In the genomic region with DNA sequence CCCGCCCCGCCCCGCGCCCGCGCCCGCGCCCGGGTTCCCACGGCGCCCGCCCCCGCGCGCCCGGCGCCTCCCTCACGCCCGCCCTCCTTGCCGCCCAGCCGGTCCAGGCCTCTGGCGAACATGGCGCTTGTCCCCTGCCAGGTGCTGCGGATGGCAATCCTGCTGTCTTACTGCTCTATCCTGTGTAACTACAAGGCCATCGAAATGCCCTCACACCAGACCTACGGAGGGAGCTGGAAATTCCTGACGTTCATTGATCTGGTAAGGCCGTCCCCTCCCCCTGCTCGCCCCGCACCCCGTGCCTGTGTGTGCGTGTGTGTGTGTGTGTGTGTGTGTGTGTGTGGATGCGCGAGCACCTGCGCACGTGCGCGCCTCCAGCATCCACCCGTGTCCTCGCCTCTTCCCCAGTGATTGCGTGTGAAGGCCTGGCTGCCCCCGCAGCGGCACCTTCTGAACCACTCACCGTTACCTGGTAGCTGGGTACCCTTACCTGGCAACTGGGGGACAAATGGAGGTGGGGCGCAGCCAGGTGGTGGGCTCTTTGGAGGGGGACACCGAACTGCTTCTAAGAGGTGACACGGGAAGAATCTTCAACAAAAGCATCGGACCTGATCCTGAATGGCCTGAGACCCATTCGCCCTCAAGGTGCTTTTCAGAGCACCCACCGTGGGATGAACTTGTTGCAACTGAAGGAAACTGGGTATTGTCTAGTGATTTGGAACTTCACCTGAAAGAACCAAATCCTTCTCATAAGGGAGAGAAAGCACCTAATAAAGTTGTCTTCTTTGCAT, we compare ENCODE assay signal across 1 cellular context.
TF ChIP-seq lines count a peak whose summit lies in the region.

AIG1 (plus strand) TSS at position 84 of the 791 bp plus-strand sequence; CDS start at position 121, 37 bp downstream.

TF ChIP-seq in HepG2, 621 proteins besides CTCF, POLR2A, EP300 and RAD21 (continued from another document and continues in another):
- TF ChIP-seq, protein P1, sequence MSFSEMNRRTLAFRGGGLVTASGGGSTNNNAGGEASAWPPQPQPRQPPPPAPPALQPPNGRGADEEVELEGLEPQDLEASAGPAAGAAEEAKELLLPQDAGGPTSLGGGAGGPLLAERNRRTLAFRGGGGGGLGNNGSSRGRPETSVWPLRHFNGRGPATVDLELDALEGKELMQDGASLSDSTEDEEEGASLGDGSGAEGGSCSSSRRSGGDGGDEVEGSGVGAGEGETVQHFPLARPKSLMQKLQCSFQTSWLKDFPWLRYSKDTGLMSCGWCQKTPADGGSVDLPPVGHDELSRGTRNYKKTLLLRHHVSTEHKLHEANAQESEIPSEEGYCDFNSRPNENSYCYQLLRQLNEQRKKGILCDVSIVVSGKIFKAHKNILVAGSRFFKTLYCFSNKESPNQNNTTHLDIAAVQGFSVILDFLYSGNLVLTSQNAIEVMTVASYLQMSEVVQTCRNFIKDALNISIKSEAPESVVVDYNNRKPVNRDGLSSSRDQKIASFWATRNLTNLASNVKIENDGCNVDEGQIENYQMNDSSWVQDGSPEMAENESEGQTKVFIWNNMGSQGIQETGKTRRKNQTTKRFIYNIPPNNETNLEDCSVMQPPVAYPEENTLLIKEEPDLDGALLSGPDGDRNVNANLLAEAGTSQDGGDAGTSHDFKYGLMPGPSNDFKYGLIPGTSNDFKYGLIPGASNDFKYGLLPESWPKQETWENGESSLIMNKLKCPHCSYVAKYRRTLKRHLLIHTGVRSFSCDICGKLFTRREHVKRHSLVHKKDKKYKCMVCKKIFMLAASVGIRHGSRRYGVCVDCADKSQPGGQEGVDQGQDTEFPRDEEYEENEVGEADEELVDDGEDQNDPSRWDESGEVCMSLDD (CRISPR knock-in tag; IDR thresholded peaks at IDR 0.05; ENCODE audit: borderline replicate concordance), result no peak
- TF ChIP-seq ZNF207 (IDR thresholded peaks at IDR 0.05; ENCODE audit: borderline replicate concordance) (no peak), MED8 (CRISPR knock-in tag; IDR thresholded peaks at IDR 0.05; ENCODE audit: insufficient replicate concordance) (peak; percentile 67), TRIM24 (CRISPR knock-in tag; IDR thresholded peaks at IDR 0.05) (no peak), MYPOP (CRISPR knock-in tag; IDR thresholded peaks at IDR 0.05) (peak; percentile 24; the same call in 1 of the 2 replicates), ZFY (CRISPR knock-in tag; IDR thresholded peaks at IDR 0.05) (peak; percentile 77), TGIF2 (CRISPR knock-in tag; IDR thresholded peaks at IDR 0.05) (peak; percentile 9; the same call in 1 of the 2 replicates), SALL1 (CRISPR knock-in tag; IDR thresholded peaks at IDR 0.05) (peak; percentile 7; the same call in 1 of the 2 replicates), RBM39 (IDR thresholded peaks at IDR 0.05; ENCODE audit: low read depth, low read length, poor library complexity, severe bottlenecking) (peak; percentile 49), ZNF441 (CRISPR knock-in tag; IDR thresholded peaks at IDR 0.05; ENCODE audit: borderline replicate concordance) (0 out of 2 replicates have a peak, but pooled peaks have one; percentile 36), ZNF670 (CRISPR knock-in tag; IDR thresholded peaks at IDR 0.05; ENCODE audit: borderline replicate concordance) (peak; percentile 67; the same call in 1 of the 2 replicates), U2AF1 (optimal IDR thresholded peaks at IDR 0.05; ENCODE audit: low read depth, low read length) (peak; percentile 55), KDM3A (CRISPR knock-in tag; IDR thresholded peaks at IDR 0.05; ENCODE audit: low read depth) (no peak), SALL2 (CRISPR knock-in tag; IDR thresholded peaks at IDR 0.05) (0 out of 2 replicates have a peak, but pooled peaks have one; percentile 34), ZNF557 (CRISPR knock-in tag; IDR thresholded peaks at IDR 0.05) (no peak), PRPF4 (IDR thresholded peaks at IDR 0.05; ENCODE audit: low read depth, low read length, poor library complexity, severe bottlenecking) (peak; percentile 60), ZNF33B (CRISPR knock-in tag; IDR thresholded peaks at IDR 0.05) (peak; percentile 95; the same call in 1 of the 2 replicates), ZFAT (CRISPR knock-in tag; conservative IDR thresholded peaks at IDR 0.05) (no peak), MXI1 (IDR thresholded peaks at IDR 0.05; ENCODE audit: borderline replicate concordance, low read depth, low read length) (no peak; the same call in 2 of the 3 replicates), SIN3A (IDR thresholded peaks at IDR 0.05; ENCODE audit: borderline replicate concordance, low read depth, low read length) (peak; percentile 28; the same call in 1 of the 2 replicates), RARA (CRISPR knock-in tag; IDR thresholded peaks at IDR 0.05) (no peak), ZFP36L2 (CRISPR knock-in tag; IDR thresholded peaks at IDR 0.05) (0 out of 2 replicates have a peak, but pooled peaks have one; percentile 26), BHLHE40 (IDR thresholded peaks at IDR 0.05; ENCODE audit: low read length) (peak; percentile 95), ZNF569 (CRISPR knock-in tag; IDR thresholded peaks at IDR 0.05; ENCODE audit: borderline replicate concordance) (no peak), CBX1 (IDR thresholded peaks at IDR 0.05; ENCODE audit: low read depth) (no peak), RFX1 (IDR thresholded peaks at IDR 0.05) (no peak), SMARCE1 (IDR thresholded peaks at IDR 0.05; ENCODE audit: borderline replicate concordance) (no peak), ZNF775 (CRISPR knock-in tag; IDR thresholded peaks at IDR 0.05; ENCODE audit: borderline replicate concordance) (peak; percentile 47; the same call in 1 of the 2 replicates), ZBTB7B (CRISPR knock-in tag; IDR thresholded peaks at IDR 0.05) (no peak), SAFB2 (CRISPR knock-in tag; IDR thresholded peaks at IDR 0.05; ENCODE audit: borderline replicate concordance, low read depth) (peak; percentile 73; the same call in 1 of the 2 replicates), TCF12 (IDR thresholded peaks at IDR 0.05) (no peak), TCF12 (CRISPR knock-in tag; IDR thresholded peaks at IDR 0.05) (no peak), PPARG (CRISPR knock-in tag; conservative IDR thresholded peaks at IDR 0.05) (no peak), ZNF431 (CRISPR knock-in tag; IDR thresholded peaks at IDR 0.05; ENCODE audit: borderline replicate concordance, low read depth) (no peak), ELF1 (CRISPR knock-in tag; IDR thresholded peaks at IDR 0.05) (no peak), GABPB1 (CRISPR knock-in tag; IDR thresholded peaks at IDR 0.05) (no peak), ZMYM4 (CRISPR knock-in tag; IDR thresholded peaks at IDR 0.05) (no peak; the same call in 1 of the 2 replicates)
- TF ChIP-seq, protein P2, sequence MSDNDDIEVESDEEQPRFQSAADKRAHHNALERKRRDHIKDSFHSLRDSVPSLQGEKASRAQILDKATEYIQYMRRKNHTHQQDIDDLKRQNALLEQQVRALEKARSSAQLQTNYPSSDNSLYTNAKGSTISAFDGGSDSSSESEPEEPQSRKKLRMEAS (IDR thresholded peaks at IDR 0.05), result peak; percentile 90
- TF ChIP-seq, protein P3, sequence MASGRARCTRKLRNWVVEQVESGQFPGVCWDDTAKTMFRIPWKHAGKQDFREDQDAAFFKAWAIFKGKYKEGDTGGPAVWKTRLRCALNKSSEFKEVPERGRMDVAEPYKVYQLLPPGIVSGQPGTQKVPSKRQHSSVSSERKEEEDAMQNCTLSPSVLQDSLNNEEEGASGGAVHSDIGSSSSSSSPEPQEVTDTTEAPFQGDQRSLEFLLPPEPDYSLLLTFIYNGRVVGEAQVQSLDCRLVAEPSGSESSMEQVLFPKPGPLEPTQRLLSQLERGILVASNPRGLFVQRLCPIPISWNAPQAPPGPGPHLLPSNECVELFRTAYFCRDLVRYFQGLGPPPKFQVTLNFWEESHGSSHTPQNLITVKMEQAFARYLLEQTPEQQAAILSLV (CRISPR knock-in tag; IDR thresholded peaks at IDR 0.05; ENCODE audit: borderline replicate concordance), result 0 out of 2 replicates have a peak, but pooled peaks have one; percentile 59
- TF ChIP-seq, protein P4, sequence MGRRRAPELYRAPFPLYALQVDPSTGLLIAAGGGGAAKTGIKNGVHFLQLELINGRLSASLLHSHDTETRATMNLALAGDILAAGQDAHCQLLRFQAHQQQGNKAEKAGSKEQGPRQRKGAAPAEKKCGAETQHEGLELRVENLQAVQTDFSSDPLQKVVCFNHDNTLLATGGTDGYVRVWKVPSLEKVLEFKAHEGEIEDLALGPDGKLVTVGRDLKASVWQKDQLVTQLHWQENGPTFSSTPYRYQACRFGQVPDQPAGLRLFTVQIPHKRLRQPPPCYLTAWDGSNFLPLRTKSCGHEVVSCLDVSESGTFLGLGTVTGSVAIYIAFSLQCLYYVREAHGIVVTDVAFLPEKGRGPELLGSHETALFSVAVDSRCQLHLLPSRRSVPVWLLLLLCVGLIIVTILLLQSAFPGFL (CRISPR knock-in tag; IDR thresholded peaks at IDR 0.05), result no peak
- TF ChIP-seq, protein P5, sequence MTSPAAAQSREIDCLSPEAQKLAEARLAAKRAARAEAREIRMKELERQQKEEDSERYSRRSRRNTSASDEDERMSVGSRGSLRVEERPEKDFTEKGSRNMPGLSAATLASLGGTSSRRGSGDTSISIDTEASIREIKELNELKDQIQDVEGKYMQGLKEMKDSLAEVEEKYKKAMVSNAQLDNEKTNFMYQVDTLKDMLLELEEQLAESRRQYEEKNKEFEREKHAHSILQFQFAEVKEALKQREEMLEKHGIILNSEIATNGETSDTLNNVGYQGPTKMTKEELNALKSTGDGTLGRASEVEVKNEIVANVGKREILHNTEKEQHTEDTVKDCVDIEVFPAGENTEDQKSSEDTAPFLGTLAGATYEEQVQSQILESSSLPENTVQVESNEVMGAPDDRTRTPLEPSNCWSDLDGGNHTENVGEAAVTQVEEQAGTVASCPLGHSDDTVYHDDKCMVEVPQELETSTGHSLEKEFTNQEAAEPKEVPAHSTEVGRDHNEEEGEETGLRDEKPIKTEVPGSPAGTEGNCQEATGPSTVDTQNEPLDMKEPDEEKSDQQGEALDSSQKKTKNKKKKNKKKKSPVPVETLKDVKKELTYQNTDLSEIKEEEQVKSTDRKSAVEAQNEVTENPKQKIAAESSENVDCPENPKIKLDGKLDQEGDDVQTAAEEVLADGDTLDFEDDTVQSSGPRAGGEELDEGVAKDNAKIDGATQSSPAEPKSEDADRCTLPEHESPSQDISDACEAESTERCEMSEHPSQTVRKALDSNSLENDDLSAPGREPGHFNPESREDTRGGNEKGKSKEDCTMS (CRISPR knock-in tag; conservative IDR thresholded peaks at IDR 0.05), result no peak
- TF ChIP-seq, protein P6, sequence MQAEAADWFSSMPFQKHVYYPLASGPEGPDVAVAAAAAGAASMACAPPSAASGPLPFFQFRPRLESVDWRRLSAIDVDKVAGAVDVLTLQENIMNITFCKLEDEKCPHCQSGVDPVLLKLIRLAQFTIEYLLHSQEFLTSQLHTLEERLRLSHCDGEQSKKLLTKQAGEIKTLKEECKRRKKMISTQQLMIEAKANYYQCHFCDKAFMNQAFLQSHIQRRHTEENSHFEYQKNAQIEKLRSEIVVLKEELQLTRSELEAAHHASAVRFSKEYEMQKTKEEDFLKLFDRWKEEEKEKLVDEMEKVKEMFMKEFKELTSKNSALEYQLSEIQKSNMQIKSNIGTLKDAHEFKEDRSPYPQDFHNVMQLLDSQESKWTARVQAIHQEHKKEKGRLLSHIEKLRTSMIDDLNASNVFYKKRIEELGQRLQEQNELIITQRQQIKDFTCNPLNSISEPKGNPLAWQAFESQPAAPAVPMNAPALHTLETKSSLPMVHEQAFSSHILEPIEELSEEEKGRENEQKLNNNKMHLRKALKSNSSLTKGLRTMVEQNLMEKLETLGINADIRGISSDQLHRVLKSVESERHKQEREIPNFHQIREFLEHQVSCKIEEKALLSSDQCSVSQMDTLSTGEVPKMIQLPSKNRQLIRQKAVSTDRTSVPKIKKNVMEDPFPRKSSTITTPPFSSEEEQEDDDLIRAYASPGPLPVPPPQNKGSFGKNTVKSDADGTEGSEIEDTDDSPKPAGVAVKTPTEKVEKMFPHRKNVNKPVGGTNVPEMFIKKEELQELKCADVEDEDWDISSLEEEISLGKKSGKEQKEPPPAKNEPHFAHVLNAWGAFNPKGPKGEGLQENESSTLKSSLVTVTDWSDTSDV (CRISPR knock-in tag; IDR thresholded peaks at IDR 0.05), result no peak; the same call in none of the 2 replicates
- TF ChIP-seq, protein P7, sequence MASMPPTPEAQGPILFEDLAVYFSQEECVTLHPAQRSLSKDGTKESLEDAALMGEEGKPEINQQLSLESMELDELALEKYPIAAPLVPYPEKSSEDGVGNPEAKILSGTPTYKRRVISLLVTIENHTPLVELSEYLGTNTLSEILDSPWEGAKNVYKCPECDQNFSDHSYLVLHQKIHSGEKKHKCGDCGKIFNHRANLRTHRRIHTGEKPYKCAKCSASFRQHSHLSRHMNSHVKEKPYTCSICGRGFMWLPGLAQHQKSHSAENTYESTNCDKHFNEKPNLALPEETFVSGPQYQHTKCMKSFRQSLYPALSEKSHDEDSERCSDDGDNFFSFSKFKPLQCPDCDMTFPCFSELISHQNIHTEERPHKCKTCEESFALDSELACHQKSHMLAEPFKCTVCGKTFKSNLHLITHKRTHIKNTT (CRISPR knock-in tag; IDR thresholded peaks at IDR 0.05), result no peak
- TF ChIP-seq, protein P8, sequence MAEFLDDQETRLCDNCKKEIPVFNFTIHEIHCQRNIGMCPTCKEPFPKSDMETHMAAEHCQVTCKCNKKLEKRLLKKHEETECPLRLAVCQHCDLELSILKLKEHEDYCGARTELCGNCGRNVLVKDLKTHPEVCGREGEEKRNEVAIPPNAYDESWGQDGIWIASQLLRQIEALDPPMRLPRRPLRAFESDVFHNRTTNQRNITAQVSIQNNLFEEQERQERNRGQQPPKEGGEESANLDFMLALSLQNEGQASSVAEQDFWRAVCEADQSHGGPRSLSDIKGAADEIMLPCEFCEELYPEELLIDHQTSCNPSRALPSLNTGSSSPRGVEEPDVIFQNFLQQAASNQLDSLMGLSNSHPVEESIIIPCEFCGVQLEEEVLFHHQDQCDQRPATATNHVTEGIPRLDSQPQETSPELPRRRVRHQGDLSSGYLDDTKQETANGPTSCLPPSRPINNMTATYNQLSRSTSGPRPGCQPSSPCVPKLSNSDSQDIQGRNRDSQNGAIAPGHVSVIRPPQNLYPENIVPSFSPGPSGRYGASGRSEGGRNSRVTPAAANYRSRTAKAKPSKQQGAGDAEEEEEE (CRISPR knock-in tag; IDR thresholded peaks at IDR 0.05; ENCODE audit: borderline replicate concordance), result no peak; the same call in 1 of the 2 replicates
- TF ChIP-seq, protein P9, sequence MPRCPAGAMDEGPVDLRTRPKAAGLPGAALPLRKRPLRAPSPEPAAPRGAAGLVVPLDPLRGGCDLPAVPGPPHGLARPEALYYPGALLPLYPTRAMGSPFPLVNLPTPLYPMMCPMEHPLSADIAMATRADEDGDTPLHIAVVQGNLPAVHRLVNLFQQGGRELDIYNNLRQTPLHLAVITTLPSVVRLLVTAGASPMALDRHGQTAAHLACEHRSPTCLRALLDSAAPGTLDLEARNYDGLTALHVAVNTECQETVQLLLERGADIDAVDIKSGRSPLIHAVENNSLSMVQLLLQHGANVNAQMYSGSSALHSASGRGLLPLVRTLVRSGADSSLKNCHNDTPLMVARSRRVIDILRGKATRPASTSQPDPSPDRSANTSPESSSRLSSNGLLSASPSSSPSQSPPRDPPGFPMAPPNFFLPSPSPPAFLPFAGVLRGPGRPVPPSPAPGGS (CRISPR knock-in tag; IDR thresholded peaks at IDR 0.05), result no peak; the same call in 1 of the 2 replicates
